Comparison of ENCODE assay signal across 9 cellular contexts in the genomic region with DNA sequence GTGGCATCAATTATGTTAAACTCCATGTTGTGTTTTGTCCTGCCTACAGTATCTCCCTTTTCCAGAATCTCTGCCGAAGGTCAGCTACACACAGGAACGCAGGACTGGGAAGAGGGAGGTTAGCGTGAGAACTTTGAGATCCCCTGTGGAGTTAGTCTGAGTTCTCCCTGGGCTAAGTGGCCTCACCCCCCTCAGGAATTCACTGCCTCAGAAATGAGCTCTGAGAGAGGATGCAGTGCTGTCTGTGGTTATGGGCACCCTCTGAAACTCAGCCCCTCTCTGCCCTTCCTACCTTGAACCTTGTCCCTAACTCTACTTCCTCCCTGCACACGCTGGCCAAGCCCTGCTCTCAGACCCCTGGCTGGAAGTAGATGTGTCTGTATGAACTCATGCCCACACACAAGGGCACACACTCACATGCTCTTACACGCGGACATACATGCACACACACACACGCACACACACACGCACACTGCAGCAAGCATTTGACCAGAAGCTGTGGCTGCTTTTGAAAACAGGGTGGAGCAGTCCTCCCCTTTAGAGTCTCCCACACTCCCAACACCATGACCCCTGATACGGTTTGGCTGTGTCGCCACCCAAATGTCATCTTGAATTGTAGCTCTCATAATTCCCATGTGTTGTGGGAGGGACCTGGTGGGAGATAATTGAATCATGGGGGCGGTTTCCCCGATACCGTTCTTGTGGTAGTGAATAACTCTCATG. TPM values are rescaled to one million over a fixed set of nuclear protein-coding genes. Genes with fewer than 3 reads are reported as not detected.
DNase-seq lines count a peak whose midpoint lies in the region; ATAC-seq lines count a peak whose summit lies in the region.
"Had no signal": no experiment of that assay in that cellular context is flagged by ENCODE, and none has a peak within 500 bp of the region (broad histone marks: within the 10 kb centered on the region; RNA-seq: fewer than 3 reads in every experiment).

No MANE protein-coding gene starts in this region.

- H3K9me3 ChIP-seq in adipocyte (ENCODE audit: control insufficient read depth, low read length), result no peaks in the 10 kb centered on the region
- H3K9me3 ChIP-seq: pancreas had no signal

- H3K4me3 ChIP-seq in adipocyte (ENCODE audit: low read length), result peak overlapping the region; percentile 48
- H3K4me3 ChIP-seq: pancreas had no signal

- DNase-seq in A172 (ENCODE audit: low spot score) (peak; percentile 71), H4 (ENCODE audit: low spot score) (peak; percentile 86), adipocyte (ENCODE audit: low read depth) (peak; percentile 68), iris pigment epithelial cell (ENCODE audit: low read depth) (peak; percentile 26), NCI-H146 treated with DMSO at 0.1 percent for 48 hours (lab: John Stamatoyannopoulos, UW; ENCODE audit: unreplicated experiment) (no peak)
- DNase-seq in stimulated activated naive CD4-positive, alpha-beta T cell (lab: John Stamatoyannopoulos, UW), result no peak
- DNase-seq: pancreas had no signal

- peaks cover 25% of the 10 kb centered on the region for H3K4me1 ChIP-seq in adipocyte (ENCODE audit: control insufficient read depth, insufficient read depth, low read length)

- no peaks in the 10 kb centered on the region for H3K36me3 ChIP-seq in adipocyte (ENCODE audit: control insufficient read depth, insufficient read depth, low read length, severe bottlenecking)
- H3K36me3 ChIP-seq: pancreas had no signal

- no peak for ATAC-seq in GM19455 (IDR thresholded peaks at IDR 0.05; ENCODE audit: unreplicated experiment)
- ATAC-seq in GM18498 (IDR thresholded peaks at IDR 0.05; ENCODE audit: unreplicated experiment), result no peak
- ATAC-seq: pancreas had no signal

- peaks cover 60% of the 10 kb centered on the region for H3K27me3 ChIP-seq in adipocyte (replicated peaks; ENCODE audit: control insufficient read depth, insufficient read depth, low read length)

- H3K9ac ChIP-seq in adipocyte (ENCODE audit: low read length), result no peak overlapping the region

RNA-seq across cellular contexts. Expression of a gene that starts 5.3 kb away (rescaled TPM):
- not detected in 2 replicates for total RNA-seq in A172 (2014; rRNA removed; shearing (Covaris generic))
- not detected in 2 replicates for total RNA-seq in H4 (2014; rRNA removed; shearing (Covaris generic))

Comparison
In these comparisons a context has a peak if more than half of its experiments do, and no peak if none do; other contexts are left out.
1. DNase-seq: peak in A172 (single experiment), H4 (single experiment), adipocyte (single experiment) and iris pigment epithelial cell (single experiment); none in NCI-H146 treated with DMSO at 0.1 percent for 48 hours (single experiment) and stimulated activated naive CD4-positive, alpha-beta T cell (0 of 6).